Comparison of ENCODE assay signal across 15 cellular contexts in genomic region chr1:9586147-9586766, GRCh38.
"Had no signal": no experiment of that assay in that cellular context is flagged by ENCODE, and none has a peak within 500 bp of the region (broad histone marks: within the 10 kb centered on the region; RNA-seq: fewer than 3 reads in every experiment).

No MANE protein-coding gene starts in this region.

- H3K36me3 ChIP-seq: colonic mucosa, ovary had no signal

- H3K4me3 ChIP-seq: colonic mucosa, left lung, lower lobe of right lung, ovary, smooth muscle cell, testis, tibial nerve had no signal

- DNase-seq: colonic mucosa; dermis blood vessel endothelial cell; foreskin keratinocyte; immature natural killer cell; lower lobe of right lung; naive B cell; right cardiac atrium; stimulated activated CD4-positive, alpha-beta T cell treated with anti-CD3 and anti-CD28 coated beads, Interleukin-4, amount 100 ng/mL, for 1 hour; stimulated activated CD8-positive, alpha-beta memory T cell treated with anti-CD3 and anti-CD28 coated beads, Interleukin-4, amount 100 ng/mL, for 48 hours; testis had no signal

- H3K9me3 ChIP-seq: colonic mucosa, left lung, lower lobe of right lung, ovary, testis, tibial nerve had no signal

- H3K27me3 ChIP-seq: colonic mucosa, foreskin keratinocyte, ovary, testis, tibial nerve had no signal

- H3K4me2 ChIP-seq: smooth muscle cell had no signal

- H3K4me1 ChIP-seq: colonic mucosa, foreskin keratinocyte had no signal

- ATAC-seq: foreskin keratinocyte; left lung; lower lobe of right lung; right cardiac atrium; stimulated activated memory B cell treated with anti-CD40 and anti-IgM and Interleukin-4, amounts not matched to agents 10 μg/mL and 1 μg/mL and 100 μg/mL, for 72 hours had no signal

- H3K27ac ChIP-seq: colonic mucosa, foreskin keratinocyte, left lung, lower lobe of right lung, ovary, testis, tibial nerve had no signal
